16 cellular contexts compared by ENCODE assay signal in the genomic region with DNA sequence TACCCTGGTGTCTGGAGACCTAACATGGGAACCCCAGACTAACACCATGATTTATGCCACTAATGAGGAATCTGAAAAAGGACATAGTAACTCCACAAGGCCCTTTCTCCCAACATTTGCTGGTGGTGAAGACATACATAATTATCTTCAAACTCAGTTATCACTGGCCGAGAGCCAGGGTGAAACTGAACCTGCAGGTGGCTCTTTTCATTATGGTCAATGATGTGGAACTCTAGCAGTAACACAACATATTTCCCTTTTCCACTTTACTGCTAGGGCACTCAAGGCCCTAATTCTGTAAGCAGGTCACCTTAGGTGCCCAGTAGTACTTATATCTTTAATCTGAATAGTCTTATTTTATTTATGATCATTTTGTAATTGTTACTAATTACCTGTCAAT.
DNase-seq lines count a peak whose midpoint lies in the region; ATAC-seq, FAIRE-seq and TF ChIP-seq lines count a peak whose summit lies in the region.
"Had no signal": no experiment of that assay in that cellular context is flagged by ENCODE, and none has a peak within 500 bp of the region (broad histone marks: within the 10 kb centered on the region; RNA-seq: fewer than 3 reads in every experiment).

No MANE protein-coding gene starts in this region.

- SMC1A ChIA-PET in GM12878 (lab: Charles Lee; ENCODE audit: uncharacterized antibody, unreplicated experiment): interaction anchor here (1.1 kb wide), 1 partner anchor 8 kb away, joined by 3 read pairs; no protein-coding TSS in a partner anchor

- TF ChIP-seq POLR2A in GM12878 (IDR thresholded peaks at IDR 0.05; ENCODE audit: low read depth, low read length): no peak

- no peak overlapping the region for H2AFZ ChIP-seq in GM12878 (ENCODE audit: control insufficient read depth, low read depth, low read length)
- H2AFZ ChIP-seq in smooth muscle cell (ENCODE audit: low read depth): no peak overlapping the region

- H3K36me3 ChIP-seq in GM12878 (ENCODE audit: control insufficient read depth in 2 of 2, insufficient read depth in 2 of 2, low read length in 1 of 2) (no peaks in the 10 kb centered on the region), smooth muscle cell (ENCODE audit: low read depth) (no peaks in the 10 kb centered on the region)
- H3K36me3 ChIP-seq: suprapubic skin had no signal

- no peaks in the 10 kb centered on the region for H3K79me2 ChIP-seq in GM12878 (ENCODE audit: control insufficient read depth, insufficient read depth, low read length)
- no peaks in the 10 kb centered on the region for H3K79me2 ChIP-seq in smooth muscle cell (ENCODE audit: low read depth)

- no peak for TF ChIP-seq CTCF in GM12878 (IDR thresholded peaks at IDR 0.05 in 2 of 3, conservative IDR thresholded peaks at IDR 0.05 in 1 of 3; ENCODE audit: control insufficient read depth in 2 of 3, extremely low read depth in 1 of 3, insufficient read depth in 1 of 3, low read depth in 3 of 3, low read length in 3 of 3)
- no peak for TF ChIP-seq CTCF in smooth muscle cell (IDR thresholded peaks at IDR 0.05; ENCODE audit: borderline replicate concordance, insufficient read depth, poor library complexity, severe bottlenecking)

- TF ChIP-seq EP300 in GM12878 (IDR thresholded peaks at IDR 0.05; ENCODE audit: borderline replicate concordance in 1 of 2, control insufficient read depth in 1 of 2, low read depth in 2 of 2, low read length in 2 of 2): no peak

- DNase-seq in NCI-H146 treated with DMSO at 0.1 percent for 48 hours (lab: John Stamatoyannopoulos, UW; ENCODE audit: unreplicated experiment) (peak; percentile 64), GM12878 (ENCODE audit: low read depth, low spot score) (no peak), smooth muscle cell (lab: John Stamatoyannopoulos, UW; ENCODE audit: unreplicated experiment) (no peak), mucosa of gallbladder (ENCODE audit: low spot score) (no peak)
- DNase-seq: activated CD4-positive, alpha-beta T cell treated with anti-CD3 and anti-CD28 coated beads, Interleukin-2, amount 50 U/mL, for 4 hours; activated effector memory CD4-positive, alpha-beta T cell treated with anti-CD3 and anti-CD28 coated beads, Interleukin-2, amount 50 U/mL, for 16 hours; endodermal cell; glutamatergic neuron; NCI-H1694; nucleus accumbens had no signal

- no peak for FAIRE-seq in GM12878 (lab: Jason Lieb, UNC)

- CTCF ChIA-PET in GM12878 (lab: Yijun Ruan, JAX): interaction anchor here (1.4 kb wide), 1 partner anchor 12 kb away, joined by 6 read pairs; no protein-coding TSS in a partner anchor

- intact Hi-C loops in GM12878 (cut with micrococcal nuclease; ENCODE audit: unreplicated experiment): no loop called here

- peaks cover 2% of the 10 kb centered on the region; the same call in 1 of the 3 replicates for H3K9me3 ChIP-seq in GM12878 (replicated peaks; ENCODE audit: control insufficient read depth, insufficient read depth, low read length)
- no peaks in the 10 kb centered on the region for H3K9me3 ChIP-seq in smooth muscle cell (replicated peaks; ENCODE audit: low read depth)
- H3K9me3 ChIP-seq: suprapubic skin had no signal

- H4K20me1 ChIP-seq in GM12878 (ENCODE audit: control insufficient read depth, insufficient read depth) (no peaks in the 10 kb centered on the region), smooth muscle cell (ENCODE audit: low read depth) (no peaks in the 10 kb centered on the region)

- RAD21 ChIA-PET in GM12878 (lab: Charles Lee; ENCODE audit: unreplicated experiment): interaction anchor here (1.0 kb wide), 1 partner anchor 14 kb away, joined by 3 read pairs; no protein-coding TSS in a partner anchor

- H3K27ac ChIP-seq in GM12878 (ENCODE audit: control insufficient read depth, insufficient read depth): no peak overlapping the region
- H3K27ac ChIP-seq in smooth muscle cell (ENCODE audit: low read depth): no peak overlapping the region
- H3K27ac ChIP-seq: skin epidermis, suprapubic skin had no signal

- H3K4me3 ChIP-seq in GM12878 (no peak overlapping the region), smooth muscle cell (no peak overlapping the region)
- H3K4me3 ChIP-seq: skin epidermis, suprapubic skin had no signal

- ATAC-seq in GM18861 (IDR thresholded peaks at IDR 0.05; ENCODE audit: unreplicated experiment) (peak; percentile 64), HG02623 (IDR thresholded peaks at IDR 0.05; ENCODE audit: unreplicated experiment) (peak; percentile 52), GM12878 (peak; percentile 74), GM19397 (IDR thresholded peaks at IDR 0.05; ENCODE audit: unreplicated experiment) (no peak)
- ATAC-seq: left lobe of liver had no signal

- no peaks in the 10 kb centered on the region for H3F3A ChIP-seq in smooth muscle cell (ENCODE audit: low read depth)

- H3K4me1 ChIP-seq in GM12878 (ENCODE audit: control insufficient read depth, insufficient read depth, low read length): no peaks in the 10 kb centered on the region
- no peaks in the 10 kb centered on the region for H3K4me1 ChIP-seq in smooth muscle cell (ENCODE audit: low read depth)
- H3K4me1 ChIP-seq: suprapubic skin had no signal

- POLR2A ChIA-PET in GM12878 (lab: Charles Lee): no interaction called here

- in situ Hi-C loops in GM12878 (cut with MboI): no loop called here

- no peaks in the 10 kb centered on the region for H3K27me3 ChIP-seq in GM12878 (replicated peaks in 1 of 2; ENCODE audit: control insufficient read depth in 2 of 2, insufficient read depth in 2 of 2, low read length in 1 of 2)
- H3K27me3 ChIP-seq in smooth muscle cell (ENCODE audit: low read depth): no peaks in the 10 kb centered on the region
- H3K27me3 ChIP-seq: suprapubic skin had no signal

- no TSS peak for BruUV-seq in GM12878 (replicated peaks; lab: Mats Ljungman, UMichigan)

- H3K4me2 ChIP-seq in GM12878 (ENCODE audit: control insufficient read depth, insufficient read depth) (no peak overlapping the region), smooth muscle cell (no peak overlapping the region)

- no peak for TF ChIP-seq RAD21 in GM12878 (IDR thresholded peaks at IDR 0.05; ENCODE audit: insufficient read depth, low read depth, low read length)

- no peak overlapping the region for H3K9ac ChIP-seq in GM12878 (ENCODE audit: control insufficient read depth, insufficient read depth, low read length)
- no peak overlapping the region for H3K9ac ChIP-seq in smooth muscle cell (ENCODE audit: low read depth)

- 0% methylated on average over 1 of the region's 1 CpG for WGBS in GM12878 (ENCODE audit: insufficient coverage, insufficient replicate concordance, low lambda C conversion rate, missing lambda C conversion rate)
- WGBS in smooth muscle cell (ENCODE audit: low lambda C conversion rate): 93% methylated on average over 1 of the region's 1 CpG

TF ChIP-seq in GM12878, 131 proteins besides CTCF, POLR2A, EP300 and RAD21:
- TF ChIP-seq NBN (IDR thresholded peaks at IDR 0.05): no peak
- no peak for TF ChIP-seq RAD51 (IDR thresholded peaks at IDR 0.05)
- TF ChIP-seq IKZF1 (conservative IDR thresholded peaks at IDR 0.05): no peak
- no peak for TF ChIP-seq CHD1 (IDR thresholded peaks at IDR 0.05; ENCODE audit: low read depth, low read length)
- no peak for TF ChIP-seq YBX1 (IDR thresholded peaks at IDR 0.05)
- TF ChIP-seq, protein P1, sequence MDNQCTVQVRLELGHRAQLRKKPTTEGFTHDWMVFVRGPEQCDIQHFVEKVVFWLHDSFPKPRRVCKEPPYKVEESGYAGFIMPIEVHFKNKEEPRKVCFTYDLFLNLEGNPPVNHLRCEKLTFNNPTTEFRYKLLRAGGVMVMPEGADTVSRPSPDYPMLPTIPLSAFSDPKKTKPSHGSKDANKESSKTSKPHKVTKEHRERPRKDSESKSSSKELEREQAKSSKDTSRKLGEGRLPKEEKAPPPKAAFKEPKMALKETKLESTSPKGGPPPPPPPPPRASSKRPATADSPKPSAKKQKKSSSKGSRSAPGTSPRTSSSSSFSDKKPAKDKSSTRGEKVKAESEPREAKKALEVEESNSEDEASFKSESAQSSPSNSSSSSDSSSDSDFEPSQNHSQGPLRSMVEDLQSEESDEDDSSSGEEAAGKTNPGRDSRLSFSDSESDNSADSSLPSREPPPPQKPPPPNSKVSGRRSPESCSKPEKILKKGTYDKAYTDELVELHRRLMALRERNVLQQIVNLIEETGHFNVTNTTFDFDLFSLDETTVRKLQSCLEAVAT (IDR thresholded peaks at IDR 0.05): no peak
